ENCODE assay signal across 17 cellular contexts in genomic region chr2:152481881-152482280, GRCh38.
DNase-seq lines count a peak whose midpoint lies in the region; ATAC-seq and TF ChIP-seq lines count a peak whose summit lies in the region.
"Had no signal": no experiment of that assay in that cellular context is flagged by ENCODE, and none has a peak within 500 bp of the region (broad histone marks: within the 10 kb centered on the region; RNA-seq: fewer than 3 reads in every experiment).

No MANE protein-coding gene starts in this region.

- no peaks in the 10 kb centered on the region for H3K36me3 Mint-ChIP-seq in activated T-helper 1 cell treated with anti-CD3 and anti-CD28 coated beads, Interleukin-12 subunit alpha, Interleukin-12 subunit beta, Interleukin-2, Interleukin-4 antibody, amounts not matched to agents 30 ng/mL and 10 ng/mL and 1 ng/mL, durations not matched to agents 14 hours and 24 hours and 36 hours (ENCODE audit: low read depth)
- no peaks in the 10 kb centered on the region for H3K36me3 Mint-ChIP-seq in activated CD4-positive, alpha-beta T cell treated with anti-CD3 and anti-CD28 coated beads for 36 hours (ENCODE audit: low read depth)

- H3K27ac ChIP-seq in HEK293 (ENCODE audit: extremely low read depth, low read depth, low read length) (no peak overlapping the region), dorsolateral prefrontal cortex (peak overlapping the region in 43 of 59 donors; percentile 0 to 99 (median 54)), mucosa of rectum (ENCODE audit: low read depth in 2 of 2, low read length in 2 of 2) (peak overlapping the region; percentile 44 to 64), temporal lobe (ENCODE audit: low read depth, low read length) (peak overlapping the region; percentile 64)
- H3K27ac ChIP-seq: GM23248, HL-60, KMS-11 had no signal

- CTCF ChIA-PET in HEK293 (lab: Yijun Ruan, JAX), result interaction anchor here (1.3 kb wide), 1 partner anchor 293 kb away, joined by 3 read pairs; no protein-coding TSS in a partner anchor
- CTCF ChIA-PET in activated CD4-positive, alpha-beta T cell treated with anti-CD3 and anti-CD28 coated beads for 36 hours (lab: Charles Lee), result no interaction called here

- H3K27me3 ChIP-seq in dorsolateral prefrontal cortex (no peaks in the 10 kb centered on the region), mucosa of rectum (ENCODE audit: control insufficient read depth in 2 of 2, insufficient read depth in 2 of 2, low read length in 2 of 2) (no peaks in the 10 kb centered on the region)

- no peak overlapping the region for H3K27ac Mint-ChIP-seq in activated T-helper 1 cell treated with anti-CD3 and anti-CD28 coated beads, Interleukin-12 subunit alpha, Interleukin-12 subunit beta, Interleukin-2, Interleukin-4 antibody, amounts not matched to agents 30 ng/mL and 10 ng/mL and 1 ng/mL, durations not matched to agents 14 hours and 24 hours and 36 hours
- no peak overlapping the region for H3K27ac Mint-ChIP-seq in activated CD4-positive, alpha-beta T cell treated with anti-CD3 and anti-CD28 coated beads for 36 hours
- H3K27ac Mint-ChIP-seq: HFFc6 had no signal

- H3K9ac ChIP-seq in mucosa of rectum (ENCODE audit: low read depth in 1 of 2, low read length in 2 of 2), result peak overlapping the region in 1 of 2 donors; percentile 29
- H3K9ac ChIP-seq: GM23248, KMS-11 had no signal

- H3K9me3 ChIP-seq in HEK293 (ENCODE audit: control insufficient read depth, insufficient read depth, low read depth, low read length), result no peaks in the 10 kb centered on the region
- no peaks in the 10 kb centered on the region for H3K9me3 ChIP-seq in mucosa of rectum (ENCODE audit: control insufficient read depth in 2 of 2, low read length in 2 of 2)

- no peak for TF ChIP-seq CTCF in HEK293 (tag by site-specific recombination; IDR thresholded peaks at IDR 0.05)
- TF ChIP-seq CTCF in dorsolateral prefrontal cortex (IDR thresholded peaks at IDR 0.05 in 54 of 56, conservative IDR thresholded peaks at IDR 0.05 in 2 of 56; ENCODE audit: low read depth in 1 of 56, partially characterized antibody in 56 of 56), result no peak

- intact Hi-C loops in dorsolateral prefrontal cortex (cut with DNase I), result no loop called here
- intact Hi-C loops in activated T-helper 1 cell treated with anti-CD3 and anti-CD28 coated beads, Interleukin-12 subunit alpha, Interleukin-12 subunit beta, Interleukin-2, Interleukin-4 antibody, amounts not matched to agents 30 ng/mL and 10 ng/mL and 1 ng/mL, durations not matched to agents 14 hours and 24 hours and 36 hours (cut with micrococcal nuclease), result no loop called here
- intact Hi-C loops in activated CD4-positive, alpha-beta T cell treated with anti-CD3 and anti-CD28 coated beads for 36 hours (cut with DNase I, micrococcal nuclease), result no loop called here

- H3K36me3 ChIP-seq in HEK293 (ENCODE audit: control insufficient read depth in 2 of 2, insufficient read depth in 1 of 2, low read length in 2 of 2) (no peaks in the 10 kb centered on the region), mucosa of rectum (ENCODE audit: control insufficient read depth in 2 of 2, insufficient read depth in 2 of 2, low read length in 2 of 2) (no peaks in the 10 kb centered on the region)

- H3K4me1 ChIP-seq in HEK293 (ENCODE audit: control insufficient read depth, insufficient read depth, low read length), result peaks cover 31% of the 10 kb centered on the region
- H3K4me1 ChIP-seq in mucosa of rectum (ENCODE audit: control insufficient read depth in 2 of 2, insufficient read depth in 2 of 2, low read length in 2 of 2), result peaks cover 5 to 24% of the 10 kb centered on the region in 2 donors

- POLR2A ChIA-PET in HEK293 (lab: Yijun Ruan, JAX), result no interaction called here
- POLR2A ChIA-PET in activated CD4-positive, alpha-beta T cell treated with anti-CD3 and anti-CD28 coated beads for 36 hours (lab: Charles Lee), result interaction anchor here (0.7 kb wide), 1 partner anchor 87 kb away, joined by 3 read pairs; no protein-coding TSS in a partner anchor

- no peaks in the 10 kb centered on the region for H3K9me3 Mint-ChIP-seq in activated T-helper 1 cell treated with anti-CD3 and anti-CD28 coated beads, Interleukin-12 subunit alpha, Interleukin-12 subunit beta, Interleukin-2, Interleukin-4 antibody, amounts not matched to agents 30 ng/mL and 10 ng/mL and 1 ng/mL, durations not matched to agents 14 hours and 24 hours and 36 hours
- no peaks in the 10 kb centered on the region for H3K9me3 Mint-ChIP-seq in activated CD4-positive, alpha-beta T cell treated with anti-CD3 and anti-CD28 coated beads for 36 hours (ENCODE audit: low read depth)
- H3K9me3 Mint-ChIP-seq: HFFc6 had no signal

- ATAC-seq in activated CD4-positive, alpha-beta T cell treated with anti-CD3 and anti-CD28 coated beads for 36 hours, result no peak

- H3K27me3 Mint-ChIP-seq in activated T-helper 1 cell treated with anti-CD3 and anti-CD28 coated beads, Interleukin-12 subunit alpha, Interleukin-12 subunit beta, Interleukin-2, Interleukin-4 antibody, amounts not matched to agents 30 ng/mL and 10 ng/mL and 1 ng/mL, durations not matched to agents 14 hours and 24 hours and 36 hours (ENCODE audit: insufficient read depth), result peaks cover 8% of the 10 kb centered on the region
- H3K27me3 Mint-ChIP-seq in activated CD4-positive, alpha-beta T cell treated with anti-CD3 and anti-CD28 coated beads for 36 hours, result peaks cover 3% of the 10 kb centered on the region

- no peak for DNase-seq in dorsolateral prefrontal cortex
- no peak for DNase-seq in activated T-helper 1 cell treated with anti-CD3 and anti-CD28 coated beads, Interleukin-12 subunit alpha, Interleukin-12 subunit beta, Interleukin-2, Interleukin-4 antibody, amounts not matched to agents 30 ng/mL and 10 ng/mL and 1 ng/mL, durations not matched to agents 14 hours and 24 hours and 36 hours (ENCODE audit: low spot score)
- DNase-seq in GM19238 (ENCODE audit: insufficient read length, low spot score), result no peak
- DNase-seq in activated CD4-positive, alpha-beta T cell treated with anti-CD3 and anti-CD28 coated beads for 36 hours, result no peak
- DNase-seq: AML-193, DND-41, GF-D8, HFFc6, NCI-H1105 treated with DMSO at 0.1 percent for 48 hours, NCI-H2081, NCI-H524 treated with DMSO at 0.1 percent for 48 hours had no signal

- H3K4me1 Mint-ChIP-seq in activated T-helper 1 cell treated with anti-CD3 and anti-CD28 coated beads, Interleukin-12 subunit alpha, Interleukin-12 subunit beta, Interleukin-2, Interleukin-4 antibody, amounts not matched to agents 30 ng/mL and 10 ng/mL and 1 ng/mL, durations not matched to agents 14 hours and 24 hours and 36 hours (ENCODE audit: low read depth), result no peaks in the 10 kb centered on the region
- H3K4me1 Mint-ChIP-seq in activated CD4-positive, alpha-beta T cell treated with anti-CD3 and anti-CD28 coated beads for 36 hours, result no peaks in the 10 kb centered on the region

- H3K4me3 Mint-ChIP-seq in activated T-helper 1 cell treated with anti-CD3 and anti-CD28 coated beads, Interleukin-12 subunit alpha, Interleukin-12 subunit beta, Interleukin-2, Interleukin-4 antibody, amounts not matched to agents 30 ng/mL and 10 ng/mL and 1 ng/mL, durations not matched to agents 14 hours and 24 hours and 36 hours, result no peak overlapping the region
- no peak overlapping the region for H3K4me3 Mint-ChIP-seq in activated CD4-positive, alpha-beta T cell treated with anti-CD3 and anti-CD28 coated beads for 36 hours
- H3K4me3 Mint-ChIP-seq: HFFc6 had no signal

- H3K4me3 ChIP-seq in HEK293 (ENCODE audit: low read depth, low read length) (no peak overlapping the region), dorsolateral prefrontal cortex (no peak overlapping the region), mucosa of rectum (ENCODE audit: low read length in 2 of 2) (peak overlapping the region; percentile 44 to 48)
- H3K4me3 ChIP-seq: GM23248 had no signal

TF ChIP-seq in HEK293, 187 proteins besides CTCF, POLR2A, EP300 and RAD21 (continues in another document):
- no peak for TF ChIP-seq PRDM1 (tag by site-specific recombination; IDR thresholded peaks at IDR 0.05)
- no peak for TF ChIP-seq TRIM28 (IDR thresholded peaks at IDR 0.05; ENCODE audit: borderline replicate concordance, low read length)
- 0 out of 2 replicates have a peak, but pooled peaks have one; percentile 38 for TF ChIP-seq ZNF629 (tag by site-specific recombination; IDR thresholded peaks at IDR 0.05)
- no peak for TF ChIP-seq ZNF449 (tag by site-specific recombination; IDR thresholded peaks at IDR 0.05)
- TF ChIP-seq ZNF521 (tag by site-specific recombination; IDR thresholded peaks at IDR 0.05), result no peak
- TF ChIP-seq ZNF311 (tag by site-specific recombination; IDR thresholded peaks at IDR 0.05; ENCODE audit: borderline replicate concordance), result no peak
- TF ChIP-seq ZIC2 (tag by site-specific recombination; IDR thresholded peaks at IDR 0.05), result no peak
- no peak for TF ChIP-seq TCF7L2 (IDR thresholded peaks at IDR 0.05; ENCODE audit: borderline replicate concordance, low read depth, low read length)
- TF ChIP-seq, protein P1, sequence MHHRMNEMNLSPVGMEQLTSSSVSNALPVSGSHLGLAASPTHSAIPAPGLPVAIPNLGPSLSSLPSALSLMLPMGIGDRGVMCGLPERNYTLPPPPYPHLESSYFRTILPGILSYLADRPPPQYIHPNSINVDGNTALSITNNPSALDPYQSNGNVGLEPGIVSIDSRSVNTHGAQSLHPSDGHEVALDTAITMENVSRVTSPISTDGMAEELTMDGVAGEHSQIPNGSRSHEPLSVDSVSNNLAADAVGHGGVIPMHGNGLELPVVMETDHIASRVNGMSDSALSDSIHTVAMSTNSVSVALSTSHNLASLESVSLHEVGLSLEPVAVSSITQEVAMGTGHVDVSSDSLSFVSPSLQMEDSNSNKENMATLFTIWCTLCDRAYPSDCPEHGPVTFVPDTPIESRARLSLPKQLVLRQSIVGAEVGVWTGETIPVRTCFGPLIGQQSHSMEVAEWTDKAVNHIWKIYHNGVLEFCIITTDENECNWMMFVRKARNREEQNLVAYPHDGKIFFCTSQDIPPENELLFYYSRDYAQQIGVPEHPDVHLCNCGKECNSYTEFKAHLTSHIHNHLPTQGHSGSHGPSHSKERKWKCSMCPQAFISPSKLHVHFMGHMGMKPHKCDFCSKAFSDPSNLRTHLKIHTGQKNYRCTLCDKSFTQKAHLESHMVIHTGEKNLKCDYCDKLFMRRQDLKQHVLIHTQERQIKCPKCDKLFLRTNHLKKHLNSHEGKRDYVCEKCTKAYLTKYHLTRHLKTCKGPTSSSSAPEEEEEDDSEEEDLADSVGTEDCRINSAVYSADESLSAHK (tag by site-specific recombination; IDR thresholded peaks at IDR 0.05), result no peak

Comparison
In these comparisons a context has a peak if more than half of its experiments do, and no peak if none do; other contexts are left out.
1. H3K4me3 ChIP-seq: peak in mucosa of rectum (2 of 2); none in HEK293 (single experiment) and dorsolateral prefrontal cortex (0 of 59).